8 cellular contexts compared by ENCODE assay signal in the genomic region with DNA sequence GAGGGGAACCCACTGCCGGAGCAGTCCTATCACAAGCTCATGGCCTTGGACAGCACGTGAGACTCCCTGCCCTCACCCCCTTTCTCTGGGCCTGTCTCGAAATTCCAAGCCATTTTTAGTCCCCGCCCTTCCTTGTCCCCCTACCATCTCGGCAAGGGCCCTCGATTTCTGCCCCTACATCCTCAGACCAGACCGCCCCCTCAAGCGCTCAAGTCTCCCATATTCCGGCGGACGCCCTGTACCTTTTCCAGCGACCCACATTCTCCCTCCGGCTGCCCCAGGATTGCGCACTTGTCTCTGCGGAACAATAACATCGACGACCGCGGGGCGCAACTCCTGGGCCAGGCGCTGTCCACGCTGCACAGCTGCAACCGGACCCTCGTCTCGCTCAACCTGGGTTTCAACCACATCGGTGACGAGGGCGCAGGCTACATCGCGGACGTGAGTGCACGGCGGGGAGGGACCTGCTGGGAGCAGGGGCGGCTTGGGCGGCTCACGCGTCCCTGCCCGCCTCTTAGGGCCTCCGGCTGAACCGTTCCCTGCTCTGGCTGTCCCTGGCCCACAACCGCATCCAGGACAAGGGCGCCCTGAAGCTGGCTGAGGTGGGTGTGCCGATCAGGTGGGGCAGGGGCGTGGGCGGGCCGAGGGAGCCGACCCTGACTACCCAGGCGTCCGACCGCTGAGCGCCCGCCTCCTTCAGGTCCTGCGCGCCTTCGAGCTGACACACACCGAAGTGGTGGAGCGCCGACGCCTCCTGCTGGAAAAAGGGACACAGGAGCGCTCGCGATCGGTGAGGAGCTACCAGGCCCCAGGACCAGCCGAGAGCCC. TPM values are rescaled to one million over a fixed set of nuclear protein-coding genes. Genes with fewer than 3 reads are reported as not detected.
DNase-seq lines count a peak whose midpoint lies in the region; ATAC-seq and TF ChIP-seq lines count a peak whose summit lies in the region.

No MANE protein-coding gene starts in this region.

- peaks cover 0 to 31% of the 10 kb centered on the region in 2 donors for H3K27me3 ChIP-seq in esophagus (ENCODE audit: control insufficient read depth in 1 of 2, insufficient read depth in 2 of 2, low read length in 2 of 2)

- H3K9me3 Mint-ChIP-seq in nephron, result no peaks in the 10 kb centered on the region
- H3K9me3 Mint-ChIP-seq in stimulated activated naive CD8-positive, alpha-beta T cell treated with anti-CD3 and anti-CD28 coated beads, Interleukin-15, amount 100 ng/mL, for 72 hours, result no peaks in the 10 kb centered on the region

- peaks cover 30% of the 10 kb centered on the region for H3K4me1 Mint-ChIP-seq in nephron
- peaks cover 57% of the 10 kb centered on the region for H3K4me1 Mint-ChIP-seq in stimulated activated naive CD8-positive, alpha-beta T cell treated with anti-CD3 and anti-CD28 coated beads, Interleukin-15, amount 100 ng/mL, for 72 hours

- TF ChIP-seq CTCF in C4-2B (conservative IDR thresholded peaks at IDR 0.05), result peak; percentile 85
- TF ChIP-seq CTCF in nephron (IDR thresholded peaks at IDR 0.05; ENCODE audit: unreplicated experiment in 3 of 3), result peak; percentile 56 to 78 (median 74)

- peak overlapping the region; percentile 30 to 31 for H3K4me3 ChIP-seq in esophagus (ENCODE audit: low read depth in 1 of 2, low read length in 2 of 2)

- peaks cover 2 to 8% of the 10 kb centered on the region in 2 donors for H3K4me1 ChIP-seq in esophagus (ENCODE audit: control insufficient read depth in 2 of 2, insufficient read depth in 2 of 2, low read length in 1 of 2)

- peaks cover 0 to 10% of the 10 kb centered on the region in 2 donors for H3K9me3 ChIP-seq in esophagus (ENCODE audit: control insufficient read depth in 2 of 2, insufficient read depth in 1 of 2, low read depth in 1 of 2, low read length in 1 of 2)

- DNase-seq in NCI-H82 treated with DMSO at 0.1 percent for 48 hours (lab: John Stamatoyannopoulos, UW; ENCODE audit: unreplicated experiment), result peak; percentile 34
- DNase-seq in activated CD8-positive, alpha-beta memory T cell treated with anti-CD3 and anti-CD28 coated beads, Interleukin-2, amount 50 U/mL, for 4 hours, result peak; percentile 66
- peak; percentile 71 to 76 for DNase-seq in stimulated activated naive CD8-positive, alpha-beta T cell treated with anti-CD3 and anti-CD28 coated beads, Interleukin-15, amount 100 ng/mL, for 72 hours

- no peak overlapping the region for H3K27ac Mint-ChIP-seq in nephron
- no peak overlapping the region for H3K27ac Mint-ChIP-seq in stimulated activated naive CD8-positive, alpha-beta T cell treated with anti-CD3 and anti-CD28 coated beads, Interleukin-15, amount 100 ng/mL, for 72 hours

- ATAC-seq in HG03432 (IDR thresholded peaks at IDR 0.05; ENCODE audit: unreplicated experiment) (peak; percentile 61), HG02759 (IDR thresholded peaks at IDR 0.05; ENCODE audit: unreplicated experiment) (no peak)
- ATAC-seq in stimulated activated naive CD8-positive, alpha-beta T cell treated with anti-CD3 and anti-CD28 coated beads, Interleukin-15, amount 100 ng/mL, for 72 hours, result peak; percentile 62

- 6 to 7% methylated on average over 62 to 64 of the region's 64 CpGs for WGBS in esophagus, 2 donors

- H3K4me3 Mint-ChIP-seq in nephron, result peak overlapping the region; percentile 4 to 69 (median 64)
- H3K4me3 Mint-ChIP-seq in stimulated activated naive CD8-positive, alpha-beta T cell treated with anti-CD3 and anti-CD28 coated beads, Interleukin-15, amount 100 ng/mL, for 72 hours, result peak overlapping the region; percentile 10 to 63

- peaks cover 91% of the 10 kb centered on the region for H3K27me3 Mint-ChIP-seq in nephron (ENCODE audit: low read depth)
- peaks cover 100% of the 10 kb centered on the region for H3K27me3 Mint-ChIP-seq in stimulated activated naive CD8-positive, alpha-beta T cell treated with anti-CD3 and anti-CD28 coated beads, Interleukin-15, amount 100 ng/mL, for 72 hours

- H3K36me3 ChIP-seq in esophagus (ENCODE audit: control insufficient read depth in 2 of 2, insufficient read depth in 2 of 2, low read length in 1 of 2), result no peaks in the 10 kb centered on the region

- H3K27ac ChIP-seq in C4-2B (no peak overlapping the region), esophagus (ENCODE audit: low read depth in 2 of 2, low read length in 1 of 2) (no peak overlapping the region)

- H3K36me3 Mint-ChIP-seq in nephron (ENCODE audit: low read depth), result no peaks in the 10 kb centered on the region

RNA-seq across cellular contexts. Expression of gene LRRC71, which starts 7.0 kb away (rescaled TPM):
- polyA plus RNA-seq in esophagus, result under 1 TPM in 1 of 2 donors, not detected in 1; 0.04 TPM

RNA-seq across cellular contexts. Expression of gene PEAR1, which starts 33.9 kb away (rescaled TPM):
- 1 to 10 TPM; 1.5 to 1.7 TPM for polyA plus RNA-seq in esophagus
